In the genomic region with DNA sequence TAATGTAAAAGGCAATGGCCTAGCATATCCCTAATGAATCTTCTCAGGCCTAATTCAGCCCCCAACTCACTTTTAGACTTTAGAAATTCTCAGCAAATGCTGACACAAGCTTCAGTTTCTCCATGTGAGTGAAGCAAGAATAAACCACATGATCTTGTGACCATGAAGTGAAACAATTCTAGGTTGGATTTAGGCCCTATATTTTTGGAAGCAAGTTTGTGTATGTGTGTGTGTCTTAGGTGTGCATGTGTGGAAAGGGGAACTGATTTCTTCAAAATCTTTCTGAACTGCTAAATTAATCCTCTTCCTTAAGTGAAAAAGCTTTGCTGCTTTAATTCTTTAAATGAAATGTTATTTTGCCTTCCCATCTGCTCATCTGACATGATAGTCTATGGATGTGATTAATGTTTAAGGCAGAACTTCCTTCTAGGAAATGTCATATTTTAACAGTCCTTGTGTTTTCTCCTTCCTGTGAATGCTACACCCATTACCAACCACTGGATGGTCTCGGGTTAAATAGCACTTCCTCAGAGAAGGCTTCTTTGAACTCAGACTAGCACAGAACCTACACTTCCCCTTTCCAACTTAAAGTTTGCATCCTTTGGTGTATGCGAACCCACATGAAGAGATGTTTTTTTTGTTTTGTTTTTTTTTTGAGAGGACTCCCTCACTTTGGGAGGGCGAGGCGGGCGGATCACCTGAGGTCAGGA, we compare ENCODE assay signal across 10 cellular contexts. TPM values are rescaled to one million over a fixed set of nuclear protein-coding genes. Genes with fewer than 3 reads are reported as not detected.
A peak's percentile ranks its signal among the peaks of the same experiment; 100 is the strongest.
DNase-seq lines count a peak whose midpoint lies in the region; ATAC-seq and TF ChIP-seq lines count a peak whose summit lies in the region.
"Had no signal": no experiment of that assay in that cellular context is flagged by ENCODE, and none has a peak within 500 bp of the region (broad histone marks: within the 10 kb centered on the region; RNA-seq: fewer than 3 reads in every experiment).

No MANE protein-coding gene starts in this region.

- peak overlapping the region in 1 of 2 donors; percentile 39 for H3K4me3 ChIP-seq in left lung

- H3K27ac Mint-ChIP-seq in CD14-positive monocyte = peak overlapping the region; percentile 98 to 99 (median 99)

- DNase-seq in CD14-positive monocyte (ENCODE audit: low spot score) (no peak), NOMO-1 treated with dmso at 0.1 percent for 144 hours (lab: John Stamatoyannopoulos, UW; ENCODE audit: unreplicated experiment) (peak; percentile 70), left lung (no peak), DMS53 treated with DMSO at 0.1 percent for 48 hours (lab: John Stamatoyannopoulos, UW; ENCODE audit: unreplicated experiment) (no peak), NCI-H1694 (lab: John Stamatoyannopoulos, UW) (no peak)
- DNase-seq in activated CD4-positive, alpha-beta T cell treated with anti-CD3 and anti-CD28 coated beads for 48 hours = no peak
- DNase-seq: NCI-H1048 had no signal

- H3K9me3 Mint-ChIP-seq in CD14-positive monocyte = peaks cover 0 to 7% (median 0%) of the 10 kb centered on the region in 7 donors

- peaks cover 0 to 3% of the 10 kb centered on the region in 2 donors for H3K36me3 ChIP-seq in left lung

- ATAC-seq in GM21786 (IDR thresholded peaks at IDR 0.05; ENCODE audit: unreplicated experiment) (peak; percentile 49), left lung (peak; percentile 25), GM18520 (IDR thresholded peaks at IDR 0.05; ENCODE audit: unreplicated experiment) (no peak)

- H3K4me1 Mint-ChIP-seq in CD14-positive monocyte = peaks cover 28% of the 10 kb centered on the region

- H3K36me3 Mint-ChIP-seq in CD14-positive monocyte = peaks cover 45 to 56% of the 10 kb centered on the region in 2 donors
- H3K36me3 Mint-ChIP-seq: brain had no signal

- no peaks in the 10 kb centered on the region for H3K9me3 ChIP-seq in left lung

- H3K27me3 Mint-ChIP-seq in CD14-positive monocyte (ENCODE audit: low read depth in 3 of 3) = peaks cover 1 to 2% (median 2%) of the 10 kb centered on the region in 3 donors

- H3K4me1 ChIP-seq in left lung = peaks cover 7 to 23% of the 10 kb centered on the region in 2 donors

- peak overlapping the region; percentile 87 to 89 for H3K27ac ChIP-seq in left lung

- intact Hi-C loops in CD14-positive monocyte (cut with micrococcal nuclease) (loop anchor here (5.0 kb wide), 2 partner anchors 37 to 42 kb away; a partner anchor contains a TSS), left lung (cut with DNase I) (no loop called here)

- TF ChIP-seq CTCF in CD14-positive monocyte (IDR thresholded peaks at IDR 0.05) (no peak), left lung (IDR thresholded peaks at IDR 0.05) (no peak)

- H3K4me3 Mint-ChIP-seq in CD14-positive monocyte = peak overlapping the region; percentile 78 to 90

- no peaks in the 10 kb centered on the region for H3K27me3 ChIP-seq in left lung

RNA-seq across cellular contexts. Expression of a gene that starts 1.2 kb away (rescaled TPM):
- polyA plus RNA-seq in CD14-positive monocyte = 1 to 10 TPM; 1.0 to 1.5 TPM
- total RNA-seq in left lung = 10 to 100 TPM; 13.9 to 16.8 TPM

RNA-seq across cellular contexts. Expression of a gene that starts 36.3 kb away (rescaled TPM):
- 100 to 1,000 TPM in 1 of 2 donors, 10 to 100 TPM in 1; 82.2 to 106 TPM for polyA plus RNA-seq in CD14-positive monocyte
- total RNA-seq in left lung = 10 to 100 TPM; 41.5 to 56.8 TPM

Comparison
In these comparisons a context has a peak if more than half of its experiments do, and no peak if none do; other contexts are left out.
1. intact Hi-C loops: an anchor here in CD14-positive monocyte (5.0 kb wide); none called in left lung.